13 cellular contexts compared by ENCODE assay signal in the genomic region with DNA sequence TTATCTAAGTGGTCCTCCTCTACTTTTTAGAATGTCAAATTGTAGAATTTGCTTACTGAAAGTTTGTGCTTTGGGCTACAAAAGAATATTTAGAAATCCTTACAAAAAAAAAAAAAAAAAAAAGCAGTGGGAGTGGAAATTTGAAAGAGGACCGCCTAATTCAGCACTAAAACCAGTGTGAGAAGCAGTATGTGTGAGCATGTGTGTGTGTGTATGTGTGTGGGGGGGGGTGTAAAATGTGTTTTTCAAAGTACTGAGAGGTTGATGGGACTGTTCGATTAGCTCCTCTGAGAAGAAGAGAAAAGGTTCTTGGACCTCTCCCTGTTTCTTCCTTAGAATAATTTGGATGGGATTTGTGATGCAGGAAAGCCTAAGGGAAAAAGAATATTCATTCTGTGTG. TPM values are rescaled to one million over a fixed set of nuclear protein-coding genes. Genes with fewer than 3 reads are reported as not detected.
DNase-seq lines count a peak whose midpoint lies in the region; ATAC-seq and TF ChIP-seq lines count a peak whose summit lies in the region.
"Had no signal": no experiment of that assay in that cellular context is flagged by ENCODE, and none has a peak within 500 bp of the region (broad histone marks: within the 10 kb centered on the region; RNA-seq: fewer than 3 reads in every experiment).

A gene with protein sequence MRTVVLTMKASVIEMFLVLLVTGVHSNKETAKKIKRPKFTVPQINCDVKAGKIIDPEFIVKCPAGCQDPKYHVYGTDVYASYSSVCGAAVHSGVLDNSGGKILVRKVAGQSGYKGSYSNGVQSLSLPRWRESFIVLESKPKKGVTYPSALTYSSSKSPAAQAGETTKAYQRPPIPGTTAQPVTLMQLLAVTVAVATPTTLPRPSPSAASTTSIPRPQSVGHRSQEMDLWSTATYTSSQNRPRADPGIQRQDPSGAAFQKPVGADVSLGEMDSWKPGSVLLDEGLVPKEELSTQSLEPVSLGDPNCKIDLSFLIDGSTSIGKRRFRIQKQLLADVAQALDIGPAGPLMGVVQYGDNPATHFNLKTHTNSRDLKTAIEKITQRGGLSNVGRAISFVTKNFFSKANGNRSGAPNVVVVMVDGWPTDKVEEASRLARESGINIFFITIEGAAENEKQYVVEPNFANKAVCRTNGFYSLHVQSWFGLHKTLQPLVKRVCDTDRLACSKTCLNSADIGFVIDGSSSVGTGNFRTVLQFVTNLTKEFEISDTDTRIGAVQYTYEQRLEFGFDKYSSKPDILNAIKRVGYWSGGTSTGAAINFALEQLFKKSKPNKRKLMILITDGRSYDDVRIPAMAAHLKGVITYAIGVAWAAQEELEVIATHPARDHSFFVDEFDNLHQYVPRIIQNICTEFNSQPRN (plus strand): TSS at position 175 of the 400 bp plus-strand sequence. CDS start 19,664 bp downstream, outside the sequence.

- H3K27me3 ChIP-seq in GM23248 (replicated peaks; ENCODE audit: insufficient read depth) (no peaks in the 10 kb centered on the region), gastrocnemius medialis (no peaks in the 10 kb centered on the region)
- H3K27me3 ChIP-seq: dorsolateral prefrontal cortex had no signal

- H3K4me2 ChIP-seq in GM23248 (ENCODE audit: unreplicated experiment): peak within 1 kb of the TSS; percentile 92

- peak in 1 of 2 donors; percentile 8 for TF ChIP-seq POLR2A in gastrocnemius medialis (IDR thresholded peaks at IDR 0.05)

- no peaks in the 10 kb centered on the region for H3K79me2 ChIP-seq in GM23248 (ENCODE audit: insufficient read depth)

- intact Hi-C loops in gastrocnemius medialis (cut with DNase I; ENCODE audit: low total_unique reads): loop anchor here (5.0 kb wide), 1 partner anchor 86 kb away; no protein-coding TSS in a partner anchor

- H3K4me3 ChIP-seq in GM23248: peak within 1 kb of the TSS; percentile 59
- H3K4me3 ChIP-seq in fibroblast of villous mesenchyme (ENCODE audit: low read depth, low read length): peak within 1 kb of the TSS; percentile 10
- H3K4me3 ChIP-seq in gastrocnemius medialis: peak within 1 kb of the TSS; percentile 5 to 35 (median 20)

- H4K20me1 ChIP-seq in GM23248 (ENCODE audit: insufficient read depth): no peaks in the 10 kb centered on the region

- 37 to 47% methylated on average over 2 of the region's 2 CpGs for WGBS in GM23248 (ENCODE audit: low coverage in 1 of 2, low lambda C conversion rate in 2 of 2, missing lambda C conversion rate in 2 of 2), 2 experiments

- H3K9me3 ChIP-seq in GM23248 (ENCODE audit: low read depth) (no peaks in the 10 kb centered on the region), gastrocnemius medialis (no peaks in the 10 kb centered on the region)

- DNase-seq in GM23248 (peak; percentile 40), RPMI7951 (ENCODE audit: low read depth) (peak; percentile 51), fibroblast of villous mesenchyme (ENCODE audit: low read depth) (peak; percentile 16), gastrocnemius medialis (no peak)
- no peak for DNase-seq in activated naive CD4-positive, alpha-beta T cell treated with Interleukin-2 at 50 U/mL for 16 hours
- DNase-seq: activated CD4-positive, alpha-beta T cell treated with anti-CD3 and anti-CD28 coated beads, Interleukin-2, amount 50 U/mL, for 1 hour; CD4-positive, alpha-beta memory T cell; dorsolateral prefrontal cortex; NCI-H510A had no signal

- H3K36me3 ChIP-seq in GM23248 (ENCODE audit: low read depth) (no peaks in the 10 kb centered on the region), gastrocnemius medialis (no peaks in the 10 kb centered on the region)

- no peak for TF ChIP-seq CTCF in fibroblast of villous mesenchyme (IDR thresholded peaks at IDR 0.05; ENCODE audit: insufficient read depth, low read depth, low read length)
- no peak for TF ChIP-seq CTCF in gastrocnemius medialis (IDR thresholded peaks at IDR 0.05 in 4 of 5, conservative IDR thresholded peaks at IDR 0.05 in 1 of 5)

- in situ Hi-C loops in GM23248 (cut with MboI): no loop called here
- in situ Hi-C loops in gastrocnemius medialis (cut with MboI; ENCODE audit: low sequenced_read_pairs in 4 of 4): loop anchor here in 1 of 4 donors (10.0 kb wide), 1 partner anchor 88 kb away; no protein-coding TSS in a partner anchor

- peak in 1 of 2 donors; percentile 36 for ATAC-seq in gastrocnemius medialis
- no peak for ATAC-seq in HG02870 (IDR thresholded peaks at IDR 0.05; ENCODE audit: unreplicated experiment)
- no peak for ATAC-seq in HG03442 (IDR thresholded peaks at IDR 0.05; ENCODE audit: unreplicated experiment)
- ATAC-seq in HG03139 (IDR thresholded peaks at IDR 0.05; ENCODE audit: unreplicated experiment): no peak

- H3K4me1 ChIP-seq in GM23248 (ENCODE audit: insufficient read depth) (peaks cover 17% of the 10 kb centered on the region), gastrocnemius medialis (no peaks in the 10 kb centered on the region)

- peak within 1 kb of the TSS; percentile 80 for H3K27ac ChIP-seq in GM23248
- H3K27ac ChIP-seq in gastrocnemius medialis: peak within 1 kb of the TSS in 3 of 4 donors; percentile 6 to 38 (median 9)
- H3K27ac ChIP-seq: dorsolateral prefrontal cortex had no signal

- peak within 1 kb of the TSS; percentile 57 for H2AFZ ChIP-seq in GM23248

- no peaks in the 10 kb centered on the region for H3K9me2 ChIP-seq in GM23248 (ENCODE audit: insufficient read depth)

- H3K9ac ChIP-seq in GM23248: peak within 1 kb of the TSS; percentile 67

- peaks cover 19% of the 10 kb centered on the region for H3F3A ChIP-seq in GM23248 (ENCODE audit: insufficient read depth)

RNA-seq across cellular contexts. Expression of the gene that starts here (rescaled TPM):
- 0.22 TPM in 1 of 2 replicates, not detected in the other for total RNA-seq in GM23248 (2014; rRNA removed; shearing (Covaris generic))
- polyA plus RNA-seq in GM23248 (2016; fragmentation: Nextera tagmentation; extraction: Ambion mirVana): 0.31 TPM in 1 of 2 replicates, not detected in the other
- 0.88 and 2.9 TPM in 2 replicates for total RNA-seq in RPMI7951 (2014; rRNA removed; shearing (Covaris generic))
- total RNA-seq in fibroblast of villous mesenchyme: under 0.01 TPM in 1 of 2 replicates, not detected in the other
- 10 to 100 TPM; 14.4 to 27.3 (median 17.6) TPM for total RNA-seq in gastrocnemius medialis
- total RNA-seq: CD4-positive, alpha-beta memory T cell; myocyte had no signal
- polyA plus RNA-seq: CD4-positive, alpha-beta memory T cell had no signal

Comparison
In these comparisons a context has a peak if more than half of its experiments do, and no peak if none do; other contexts are left out.
1. Peak in DNase-seq, H3K4me3 ChIP-seq, H3K27ac ChIP-seq, H3K9ac ChIP-seq and H3K4me2 ChIP-seq in GM23248; RNA of the gene not detected or under 1 TPM.
2. Peak in DNase-seq and H3K4me3 ChIP-seq in fibroblast of villous mesenchyme; RNA of the gene not detected or under 1 TPM.